Comparison of ENCODE assay signal across 8 cellular contexts in the genomic region with DNA sequence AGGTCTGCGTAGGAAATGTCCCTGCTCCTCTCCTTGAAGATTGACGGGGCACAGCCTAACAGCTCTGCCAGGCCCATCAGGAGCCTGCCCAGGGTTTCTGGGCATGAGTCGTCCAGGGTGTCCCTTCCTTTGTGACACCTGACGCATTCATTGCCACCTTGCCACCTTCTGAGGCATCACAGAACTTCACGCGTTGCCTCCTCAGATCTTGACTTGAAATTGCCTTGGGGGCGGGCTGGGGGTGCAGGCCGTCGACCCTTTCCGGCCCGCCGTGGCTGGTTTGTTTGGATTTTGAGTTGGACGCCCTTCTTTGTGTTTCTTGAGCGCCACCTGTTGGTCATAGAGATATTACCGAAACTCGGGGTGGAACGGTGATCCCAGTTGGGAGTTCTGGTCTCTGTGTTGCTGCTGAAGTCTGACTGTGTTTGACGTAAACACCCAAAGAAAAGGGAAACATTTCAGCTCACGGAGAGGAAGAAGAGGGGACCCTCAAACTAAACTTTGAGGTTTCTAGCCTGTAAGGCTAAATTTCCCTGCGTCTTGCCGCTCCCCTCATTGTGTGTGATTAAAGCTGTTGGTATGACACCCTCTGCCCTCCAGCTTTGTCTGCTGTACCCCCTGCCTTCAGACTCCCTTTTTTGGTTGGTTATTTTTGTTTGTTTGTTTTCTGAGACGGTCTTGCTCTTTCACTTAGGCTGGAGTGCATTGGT. TPM values are rescaled to one million over a fixed set of nuclear protein-coding genes. Genes with fewer than 3 reads are reported as not detected.
A peak's percentile ranks its signal among the peaks of the same experiment; 100 is the strongest.
DNase-seq lines count a peak whose midpoint lies in the region; ATAC-seq, FAIRE-seq and TF ChIP-seq lines count a peak whose summit lies in the region.

No MANE protein-coding gene starts in this region.

- no peak overlapping the region for H3K4ac ChIP-seq in H1 (replicated peaks; ENCODE audit: insufficient read length, low read depth, low read length)

- peak; percentile 75 for TF ChIP-seq CTCF in AG09309 (IDR thresholded peaks at IDR 0.05; ENCODE audit: control insufficient read depth, insufficient read depth, low read depth, low read length, missing control alignments)
- peak; percentile 42 to 73 (median 68) for TF ChIP-seq CTCF in H1 (IDR thresholded peaks at IDR 0.05; ENCODE audit: control extremely low read depth in 1 of 3, insufficient read depth in 1 of 3, low read depth in 1 of 3, low read length in 3 of 3)

- FAIRE-seq in H1 (lab: Jason Lieb, UNC), result peak; percentile 7

- TF ChIP-seq RAD21 in H1 (IDR thresholded peaks at IDR 0.05 in 1 of 2, conservative IDR thresholded peaks at IDR 0.05 in 1 of 2; ENCODE audit: low read depth in 2 of 2, low read length in 2 of 2), result peak; percentile 76 to 87

- no peak for DNase-seq in AG09309 (ENCODE audit: low read depth)
- DNase-seq in H4 (ENCODE audit: low spot score), result peak; percentile 48
- peak; percentile 32 for DNase-seq in NCI-H748 treated with DMSO at 0.1 percent for 48 hours (lab: John Stamatoyannopoulos, UW)
- peak; percentile 89 for DNase-seq in activated CD8-positive, alpha-beta memory T cell treated with anti-CD3 and anti-CD28 coated beads for 24 hours
- peak in 1 of 2 experiments; percentile 92 for DNase-seq in H1 (ENCODE audit: low read depth in 1 of 2, low spot score in 2 of 2)
- DNase-seq in mucosa of gallbladder (ENCODE audit: low spot score), result peak; percentile 75
- DNase-seq in stimulated activated CD8-positive, alpha-beta memory T cell treated with anti-CD3 and anti-CD28 coated beads, Interleukin-4, amount 100 ng/mL, for 4 hours (ENCODE audit: low read depth in 2 of 2, low spot score in 1 of 2), result peak; percentile 25 to 54

- peak overlapping the region; percentile 75 for H2BK5ac ChIP-seq in H1 (ENCODE audit: low read depth, low read length)

- H3K23me2 ChIP-seq in H1 (ENCODE audit: low read depth, low read length), result no peaks in the 10 kb centered on the region

- H2BK12ac ChIP-seq in H1 (ENCODE audit: low read depth, low read length), result peak overlapping the region; percentile 68; the same call in 1 of the 2 replicates

- no peaks in the 10 kb centered on the region for H3K36me3 ChIP-seq in H1 (ENCODE audit: control insufficient read depth in 2 of 4, insufficient read depth in 4 of 4, low read length in 3 of 4)

- H3K4me3 ChIP-seq in AG09309 (ENCODE audit: control insufficient read depth, low read depth, low read length), result no peak overlapping the region
- no peak overlapping the region for H3K4me3 ChIP-seq in H1 (ENCODE audit: extremely low read depth in 1 of 4, insufficient read depth in 2 of 4, low read depth in 3 of 4, low read length in 4 of 4)

- no peak overlapping the region for H4K5ac ChIP-seq in H1 (ENCODE audit: insufficient read length, low read depth, low read length)

- no peaks in the 10 kb centered on the region for H3K9me3 ChIP-seq in H1 (ENCODE audit: insufficient read depth in 2 of 2, low read depth in 1 of 2, low read length in 1 of 2)

- ATAC-seq in HG03565 (IDR thresholded peaks at IDR 0.05; ENCODE audit: unreplicated experiment), result no peak

- peaks cover 2% of the 10 kb centered on the region; the same call in 1 of the 2 replicates for H3K79me1 ChIP-seq in H1 (ENCODE audit: low read depth, low read length)

- no peak overlapping the region for H3K9ac ChIP-seq in H1 (replicated peaks in 1 of 4; ENCODE audit: extremely low read depth in 1 of 4, low read depth in 3 of 4, low read length in 3 of 4)

- H3K27ac ChIP-seq in H1 (ENCODE audit: low read depth, low read length), result no peak overlapping the region

- no peak overlapping the region for H4K91ac ChIP-seq in H1 (replicated peaks; ENCODE audit: insufficient read length, low read length)

- 39% methylated on average over 22 of the region's 22 CpGs; no CpG with 5 or more reads in 1 of the 2 experiments for WGBS in H1 (ENCODE audit: extremely low coverage in 1 of 2, insufficient coverage in 1 of 2, insufficient read length in 1 of 2, insufficient replicate concordance in 2 of 2, low coverage in 1 of 2, low lambda C conversion rate in 2 of 2, missing lambda C conversion rate in 1 of 2), 2 experiments

- peak overlapping the region in 1 of 2 experiments; percentile 36; a peak in 2 of 4 replicates for H3K4me2 ChIP-seq in H1 (ENCODE audit: insufficient read depth in 1 of 2, low read depth in 2 of 2, low read length in 2 of 2)

- peaks cover 0 to 6% (median 3%) of the 10 kb centered on the region in 4 experiments; a peak in 4 of 7 replicates for H3K4me1 ChIP-seq in H1 (replicated peaks in 1 of 4; ENCODE audit: control insufficient read depth in 3 of 4, insufficient read depth in 4 of 4, low read length in 3 of 4)

- peak overlapping the region; percentile 53; the same call in 1 of the 2 replicates for H2AK5ac ChIP-seq in H1 (ENCODE audit: low read depth, low read length)

- peaks cover 2 to 7% of the 10 kb centered on the region in 2 experiments for H4K20me1 ChIP-seq in H1 (replicated peaks in 1 of 2; ENCODE audit: control insufficient read depth in 1 of 2, insufficient read depth in 2 of 2, low read length in 2 of 2)

- TF ChIP-seq EP300 in H1 (IDR thresholded peaks at IDR 0.05; ENCODE audit: borderline replicate concordance in 1 of 2, low read depth in 2 of 2, low read length in 2 of 2), result no peak

- no peaks in the 10 kb centered on the region for H3K27me3 ChIP-seq in H1 (replicated peaks in 1 of 4; ENCODE audit: control insufficient read depth in 3 of 4, extremely low read depth in 1 of 4, insufficient read depth in 3 of 4, low read length in 3 of 4)

- no peak overlapping the region for H2BK15ac ChIP-seq in H1 (ENCODE audit: low read length)

- no peak overlapping the region for H2BK20ac ChIP-seq in H1 (ENCODE audit: low read length)

- H4K8ac ChIP-seq in H1 (ENCODE audit: extremely low read depth, insufficient read depth, low read length), result peak overlapping the region; percentile 54; the same call in 1 of the 2 replicates

- CTCF ChIA-PET in H1 (lab: Charles Lee; ENCODE audit: partially characterized antibody), result interaction anchor here (0.6 to 18.2 kb wide), 42 partner anchors 9 to 280 kb away, joined by 3 to 379 read pairs (median 5); a partner anchor contains a TSS

- H3K14ac ChIP-seq in H1 (ENCODE audit: insufficient read length), result no peak overlapping the region

- H3K79me2 ChIP-seq in H1 (ENCODE audit: control insufficient read depth in 1 of 2, insufficient read depth in 2 of 2, low read length in 2 of 2), result no peaks in the 10 kb centered on the region; a peak in 2 of 4 replicates

- POLR2A ChIA-PET in H1 (lab: Charles Lee; ENCODE audit: partially characterized antibody), result interaction anchor here (1.5 to 1.8 kb wide), 2 partner anchors 58 to 69 kb away, joined by 4 to 6 read pairs; no protein-coding TSS in a partner anchor

- TF ChIP-seq POLR2A in H1 (IDR thresholded peaks at IDR 0.05; ENCODE audit: control extremely low read depth in 1 of 2, low read depth in 2 of 2, low read length in 2 of 2), result no peak

- no peak overlapping the region for H2AFZ ChIP-seq in H1 (ENCODE audit: low read length)

- H3K56ac ChIP-seq in H1 (replicated peaks; ENCODE audit: insufficient read length, low read depth, low read length), result no peak overlapping the region

- H2BK120ac ChIP-seq in H1 (replicated peaks; ENCODE audit: low read depth, low read length), result no peak overlapping the region

- H3K18ac ChIP-seq in H1 (ENCODE audit: extremely low read depth, low read length), result no peak overlapping the region; the same call in 1 of the 2 replicates

- H3K23ac ChIP-seq in H1 (ENCODE audit: insufficient read length), result no peak overlapping the region

TF ChIP-seq in H1, 55 proteins besides CTCF, POLR2A, EP300 and RAD21 (continues in another document):
- TF ChIP-seq SIRT6 (IDR thresholded peaks at IDR 0.05; ENCODE audit: low read length) (no peak), GABPA (IDR thresholded peaks at IDR 0.05; ENCODE audit: borderline replicate concordance, insufficient read depth, low read length) (no peak), POU5F1 (IDR thresholded peaks at IDR 0.05; ENCODE audit: low read depth, low read length) (no peak), BCL11A (IDR thresholded peaks at IDR 0.05; ENCODE audit: low read depth in 2 of 2, low read length in 2 of 2) (no peak), TBP (IDR thresholded peaks at IDR 0.05; ENCODE audit: low read depth, low read length) (no peak)

RNA-seq across cellular contexts. Expression of a gene that starts 44.6 kb away (rescaled TPM):
- total RNA-seq in H4 (2014; rRNA removed; shearing (Covaris generic)), result 4.3 and 5.0 TPM in 2 replicates
- total RNA-seq in H1 (2021; fragmentation: NEBNext Ultra II Directional; extraction: Animal tissue kit (Norgen Biotek cat#: 25700)), result 40.4 and 40.5 TPM in 2 replicates
- polyA plus RNA-seq in H1 (2011; rRNA removed), result 5.5 and 13.2 TPM in 2 replicates
- 4.1 TPM for polyA plus RNA-seq in H1 (2011; cell fraction: cytosol; rRNA removed)
- polyA plus RNA-seq in H1 (2011; cell fraction: nucleus; rRNA removed), result 18.6 TPM
- polyA plus RNA-seq in H1 (2012, experiment 1 of 2), result 15.2 to 19.4 TPM (median 18.9 TPM) in 4 replicates
- 13.9 TPM for polyA plus RNA-seq in H1 (2012, experiment 2 of 2)
- 33.1 TPM for polyA plus RNA-seq in H1 (2013, experiment 1 of 2)
- polyA plus RNA-seq in H1 (2013, experiment 2 of 2), result 33.0 TPM
- polyA minus RNA-seq in H1 (2011; rRNA and poly(A)+ RNA removed), result 10.0 and 15.5 TPM in 2 replicates
- 23.0 TPM for polyA minus RNA-seq in H1 (2011; cell fraction: cytosol; rRNA and poly(A)+ RNA removed)
- polyA minus RNA-seq in H1 (2011; cell fraction: nucleus; rRNA and poly(A)+ RNA removed), result 35.1 TPM
- 89.7 TPM for total RNA-seq in mucosa of gallbladder

RNA-seq across cellular contexts. Expression of a gene that starts 50.8 kb away (rescaled TPM):
- total RNA-seq in H4 (2014; rRNA removed; shearing (Covaris generic)), result not detected in 2 replicates
- total RNA-seq in H1 (2021; fragmentation: NEBNext Ultra II Directional; extraction: Animal tissue kit (Norgen Biotek cat#: 25700)), result not detected in 2 replicates
- polyA plus RNA-seq in H1 (2011; rRNA removed), result not detected in 2 replicates
- polyA plus RNA-seq in H1 (2011; cell fraction: cytosol; rRNA removed), result not detected
- not detected for polyA plus RNA-seq in H1 (2011; cell fraction: nucleus; rRNA removed)
- not detected in 4 replicates for polyA plus RNA-seq in H1 (2012, experiment 1 of 2)
- polyA plus RNA-seq in H1 (2012, experiment 2 of 2), result not detected
- polyA plus RNA-seq in H1 (2013, experiment 1 of 2), result not detected
- not detected for polyA plus RNA-seq in H1 (2013, experiment 2 of 2)
- not detected in 2 replicates for polyA minus RNA-seq in H1 (2011; rRNA and poly(A)+ RNA removed)
- not detected for polyA minus RNA-seq in H1 (2011; cell fraction: cytosol; rRNA and poly(A)+ RNA removed)
- polyA minus RNA-seq in H1 (2011; cell fraction: nucleus; rRNA and poly(A)+ RNA removed), result not detected
- total RNA-seq in mucosa of gallbladder, result not detected

RNA-seq across cellular contexts. Expression of a gene that starts 59.7 kb away (rescaled TPM):
- not detected in 2 replicates for total RNA-seq in H4 (2014; rRNA removed; shearing (Covaris generic))
- 0.15 and 0.35 TPM in 2 replicates for total RNA-seq in H1 (2021; fragmentation: NEBNext Ultra II Directional; extraction: Animal tissue kit (Norgen Biotek cat#: 25700))
- polyA plus RNA-seq in H1 (2011; rRNA removed), result 0.39 and 0.44 TPM in 2 replicates
- 0.66 TPM for polyA plus RNA-seq in H1 (2011; cell fraction: cytosol; rRNA removed)
- 0.53 TPM for polyA plus RNA-seq in H1 (2011; cell fraction: nucleus; rRNA removed)
- 0.17 to 0.70 TPM (median 0.39 TPM) in 4 replicates for polyA plus RNA-seq in H1 (2012, experiment 1 of 2)
- 0.24 TPM for polyA plus RNA-seq in H1 (2012, experiment 2 of 2)
- 0.24 TPM for polyA plus RNA-seq in H1 (2013, experiment 1 of 2)
- 0.44 TPM for polyA plus RNA-seq in H1 (2013, experiment 2 of 2)
- 0.13 TPM in 1 of 2 replicates, not detected in the other for polyA minus RNA-seq in H1 (2011; rRNA and poly(A)+ RNA removed)
- polyA minus RNA-seq in H1 (2011; cell fraction: cytosol; rRNA and poly(A)+ RNA removed), result not detected
- not detected for polyA minus RNA-seq in H1 (2011; cell fraction: nucleus; rRNA and poly(A)+ RNA removed)
- 3.5 TPM for total RNA-seq in mucosa of gallbladder
